8 cellular contexts compared by ENCODE assay signal in genomic region chr11:47715082-47715669, GRCh38. TPM values are rescaled to one million over a fixed set of nuclear protein-coding genes. Genes with fewer than 3 reads are reported as not detected.
DNase-seq lines count a peak whose midpoint lies in the region; ATAC-seq and TF ChIP-seq lines count a peak whose summit lies in the region.

Gene AGBL2, minus strand, starts transcription at chr11:47715369. Its CDS starts 719 bp downstream, at chr11:47714650.

- peak within 1 kb of the TSS; percentile 71 for H3K9ac ChIP-seq in DND-41 (ENCODE audit: low read depth, low read length)
- peak within 1 kb of the TSS; percentile 85 for H3K9ac ChIP-seq in Karpas-422 (ENCODE audit: low read length)

- H3K36me3 ChIP-seq in DND-41 (ENCODE audit: insufficient read depth, low read length) = peaks cover 37% of the 10 kb centered on the region
- peaks cover 24% of the 10 kb centered on the region for H3K36me3 ChIP-seq in Karpas-422 (ENCODE audit: insufficient read depth, low read length)
- H3K36me3 ChIP-seq in ovary = no peaks in the 10 kb centered on the region
- peaks cover 17% of the 10 kb centered on the region for H3K36me3 ChIP-seq in thymus (ENCODE audit: control insufficient read depth, insufficient read depth)

- H3K4me2 ChIP-seq in DND-41 (ENCODE audit: insufficient read depth, low read length) (peak within 1 kb of the TSS; percentile 80), Karpas-422 (ENCODE audit: low read depth, low read length, poor library complexity, severe bottlenecking) (peak within 1 kb of the TSS; percentile 97)

- no peaks in the 10 kb centered on the region for H3K9me3 ChIP-seq in DND-41 (ENCODE audit: insufficient read depth, low read length, severe bottlenecking)
- no peaks in the 10 kb centered on the region for H3K9me3 ChIP-seq in Karpas-422 (ENCODE audit: low read length)
- H3K9me3 ChIP-seq in ovary = no peaks in the 10 kb centered on the region
- H3K9me3 ChIP-seq in thymus (ENCODE audit: control insufficient read depth) = no peaks in the 10 kb centered on the region

- peak; percentile 40 for TF ChIP-seq POLR2A in ovary (IDR thresholded peaks at IDR 0.05)

- H3K9me2 ChIP-seq in Karpas-422 (replicated peaks; ENCODE audit: insufficient read depth, low read length) = no peaks in the 10 kb centered on the region

- peak; percentile 93 for DNase-seq in DND-41
- peak; percentile 95 for DNase-seq in Karpas-422
- DNase-seq in SIG-M5 (lab: John Stamatoyannopoulos, UW) = peak; percentile 41
- peak; percentile 82 for DNase-seq in activated naive CD4-positive, alpha-beta T cell treated with anti-CD3 and anti-CD28 coated beads, Interleukin-2, amount 50 U/mL, for 16 hours
- peak; percentile 34 to 89 (median 78) for DNase-seq in head of caudate nucleus
- peak; percentile 62 to 81 (median 68) for DNase-seq in ovary

- H4K20me1 ChIP-seq in DND-41 (ENCODE audit: insufficient read depth, low read length) (no peaks in the 10 kb centered on the region), Karpas-422 (ENCODE audit: insufficient read depth, low read depth, low read length) (no peaks in the 10 kb centered on the region)

- ATAC-seq in DND-41 (ENCODE audit: insufficient read depth, low read depth) (peak; percentile 99), GM21723 (IDR thresholded peaks at IDR 0.05; ENCODE audit: unreplicated experiment) (peak; percentile 99)

- intact Hi-C loops in head of caudate nucleus (cut with DNase I) (no loop called here), ovary (cut with DNase I) (loop anchor here in 1 of 4 donors (10.0 kb wide), 1 partner anchor 70 kb away; the partner anchor contains the start of gene MTCH2)

- 1% methylated on average over 35 of the region's 35 CpGs for WGBS in ovary, 3 donors
- under 1% methylated on average over 35 of the region's 35 CpGs for WGBS in thymus

- peaks cover 23% of the 10 kb centered on the region for H3K4me1 ChIP-seq in DND-41 (ENCODE audit: insufficient read depth, low read length)
- peaks cover 21% of the 10 kb centered on the region for H3K4me1 ChIP-seq in Karpas-422 (ENCODE audit: low read length)
- no peaks in the 10 kb centered on the region for H3K4me1 ChIP-seq in ovary (ENCODE audit: insufficient read depth)
- no peaks in the 10 kb centered on the region for H3K4me1 ChIP-seq in thymus (ENCODE audit: control insufficient read depth, insufficient read depth, low read length)

- H2AFZ ChIP-seq in DND-41 (ENCODE audit: low read depth, low read length) (peak within 1 kb of the TSS; percentile 94), Karpas-422 (ENCODE audit: low read length) (peak within 1 kb of the TSS; percentile 33; the same call in 1 of the 2 replicates)

- no peaks in the 10 kb centered on the region for H3K27me3 ChIP-seq in DND-41 (ENCODE audit: insufficient read depth, low read length, poor library complexity)
- no peaks in the 10 kb centered on the region for H3K27me3 ChIP-seq in Karpas-422 (ENCODE audit: low read length)
- no peaks in the 10 kb centered on the region for H3K27me3 ChIP-seq in ovary
- no peaks in the 10 kb centered on the region for H3K27me3 ChIP-seq in thymus (ENCODE audit: control insufficient read depth, insufficient read depth)

- H3K27ac ChIP-seq in DND-41 (ENCODE audit: low read length) = peak within 1 kb of the TSS; percentile 84
- peak within 1 kb of the TSS; percentile 66 for H3K27ac ChIP-seq in Karpas-422 (ENCODE audit: low read length)
- H3K27ac ChIP-seq in ovary = peak within 1 kb of the TSS; percentile 9 to 39
- H3K27ac ChIP-seq in thymus (ENCODE audit: low read depth) = peak within 1 kb of the TSS; percentile 57

- no peak for TF ChIP-seq EP300 in ovary (IDR thresholded peaks at IDR 0.05)

- no peak for TF ChIP-seq CTCF in DND-41 (IDR thresholded peaks at IDR 0.05; ENCODE audit: borderline replicate concordance, extremely low read depth, low read length, poor library complexity, severe bottlenecking)
- TF ChIP-seq CTCF in ovary (IDR thresholded peaks at IDR 0.05) = no peak

- H3K4me3 ChIP-seq in DND-41 (ENCODE audit: low read depth in 1 of 2, low read length in 2 of 2) (peak within 1 kb of the TSS; percentile 61 to 79), Karpas-422 (ENCODE audit: low read length) (peak within 1 kb of the TSS; percentile 84), ovary (peak within 1 kb of the TSS; percentile 79), thymus (ENCODE audit: low read length) (peak within 1 kb of the TSS; percentile 69)

- H3K79me2 ChIP-seq in DND-41 (ENCODE audit: insufficient read depth, low read length) (no peaks in the 10 kb centered on the region), Karpas-422 (ENCODE audit: low read length) (no peaks in the 10 kb centered on the region)

RNA-seq across cellular contexts. Expression of gene AGBL2, which starts in this region (rescaled TPM):
- total RNA-seq in Karpas-422 (2014; rRNA removed; shearing (Covaris generic); ENCODE audit: low replicate concordance) = 14.3 and 14.9 TPM in 2 replicates
- 10 to 100 TPM in 1 of 7 donors, 1 to 10 TPM in 5, under 1 TPM in 1; 0.83 to 13.1 (median 2.8) TPM for total RNA-seq in ovary
- polyA plus RNA-seq in ovary (1 to 10 TPM; 2.0 to 4.5 TPM), thymus (8.4 TPM)

Comparison
In these comparisons a context has a peak if more than half of its experiments do, and no peak if none do; other contexts are left out.
1. Peak in every context shown above with its lines: DNase-seq, ATAC-seq, H3K4me3 ChIP-seq and H3K27ac ChIP-seq.
2. DNase-seq: peak in every context shown above with its lines; median percentile 95 in Karpas-422; 93 in DND-41; 82 in activated naive CD4-positive, alpha-beta T cell treated with anti-CD3 and anti-CD28 coated beads, Interleukin-2, amount 50 U/mL, for 16 hours; 78 in head of caudate nucleus; 68 in ovary; 41 in SIG-M5.
3. H3K27ac ChIP-seq: peak in every context shown above with its lines; median percentile 84 in DND-41; 66 in Karpas-422; 57 in thymus; 24 in ovary.